In the genomic region with DNA sequence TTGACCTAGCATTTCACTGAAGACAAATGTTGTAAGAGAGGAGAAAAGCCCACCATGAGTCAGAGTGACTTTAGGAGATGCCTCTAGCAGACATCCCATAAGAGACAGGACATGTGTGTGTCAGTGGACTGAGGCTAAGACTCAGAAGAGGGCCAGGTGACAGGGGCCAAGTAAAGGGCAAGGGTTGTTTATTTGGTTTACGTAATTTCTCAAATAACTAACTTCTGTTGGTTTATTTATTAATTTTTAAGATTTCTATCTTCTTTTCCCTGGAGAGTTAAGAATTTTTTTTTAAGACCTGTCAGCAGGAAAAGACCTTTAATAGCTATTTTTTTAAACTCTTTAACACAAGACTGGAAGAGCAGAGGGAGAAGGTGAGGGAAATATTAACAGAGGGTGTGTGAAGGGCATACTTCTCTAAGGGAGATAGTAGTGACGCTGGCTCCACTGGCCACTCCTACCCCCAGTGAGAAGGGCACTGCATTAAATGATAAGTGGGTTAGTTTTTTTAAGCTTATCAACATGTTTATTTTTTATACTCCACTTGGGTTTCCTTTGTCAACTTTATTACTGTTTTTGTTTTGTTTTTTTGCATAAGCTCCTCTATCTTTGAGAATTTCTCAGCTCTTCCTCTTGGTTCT, we compare ENCODE assay signal across 15 cellular contexts. TPM values are rescaled to one million over a fixed set of nuclear protein-coding genes. Genes with fewer than 3 reads are reported as not detected.
DNase-seq lines count a peak whose midpoint lies in the region; ATAC-seq and TF ChIP-seq lines count a peak whose summit lies in the region.
"Had no signal": no experiment of that assay in that cellular context is flagged by ENCODE, and none has a peak within 500 bp of the region (broad histone marks: within the 10 kb centered on the region; RNA-seq: fewer than 3 reads in every experiment).

No MANE protein-coding gene starts in this region.

- ATAC-seq in right lobe of liver, result peak; percentile 35 to 61 (median 48)
- ATAC-seq: Panc1 had no signal

- no peak overlapping the region for H3K27ac ChIP-seq in CD8-positive, alpha-beta memory T cell (ENCODE audit: low read depth, low read length)
- peak overlapping the region; percentile 5 to 84 (median 66) for H3K27ac ChIP-seq in right lobe of liver

- peaks cover 71% of the 10 kb centered on the region for H3K4me1 ChIP-seq in CD8-positive, alpha-beta memory T cell (ENCODE audit: insufficient read depth, low read length)
- H3K4me1 ChIP-seq in right lobe of liver, result peaks cover 0 to 49% (median 9%) of the 10 kb centered on the region in 4 donors

- peaks cover 44% of the 10 kb centered on the region for H3K36me3 ChIP-seq in CD8-positive, alpha-beta memory T cell (ENCODE audit: insufficient read depth, low read length)
- H3K36me3 ChIP-seq in right lobe of liver, result peaks cover 0 to 36% (median 15%) of the 10 kb centered on the region in 4 donors

- POLR2A ChIA-PET in CD8-positive, alpha-beta memory T cell (lab: Charles Lee), result interaction anchor here (1.6 kb wide), 1 partner anchor 11 kb away, joined by 9 read pairs; the partner anchor contains the start of gene PIP4P1
- POLR2A ChIA-PET in activated CD4-positive, alpha-beta memory T cell treated with anti-CD3 and anti-CD28 coated beads for 36 hours (lab: Charles Lee), result interaction anchor here (0.8 to 5.0 kb wide), 3 partner anchors 11 to 18 kb away, joined by 4 to 66 read pairs (median 5); partner anchors contain the start of genes APEX1, OSGEP and PIP4P1

- H3K27me3 ChIP-seq in CD8-positive, alpha-beta memory T cell (ENCODE audit: insufficient read depth, low read length, poor library complexity, severe bottlenecking), result no peaks in the 10 kb centered on the region
- H3K27me3 ChIP-seq in right lobe of liver, result no peaks in the 10 kb centered on the region
- H3K27me3 ChIP-seq: MG63 had no signal

- WGBS in right lobe of liver (ENCODE audit: insufficient coverage, low coverage, low lambda C conversion rate, missing lambda C conversion rate), result 25% methylated on average over 2 of the region's 2 CpGs

- peaks cover 39 to 80% (median 49%) of the 10 kb centered on the region in 3 donors for H3K36me3 Mint-ChIP-seq in CD8-positive, alpha-beta memory T cell
- peaks cover 74% of the 10 kb centered on the region for H3K36me3 Mint-ChIP-seq in activated CD4-positive, alpha-beta memory T cell treated with anti-CD3 and anti-CD28 coated beads for 36 hours

- TF ChIP-seq POLR2A in right lobe of liver (IDR thresholded peaks at IDR 0.05), result no peak

- DNase-seq in CD8-positive, alpha-beta memory T cell, result no peak
- no peak for DNase-seq in activated CD4-positive, alpha-beta memory T cell treated with anti-CD3 and anti-CD28 coated beads for 36 hours
- peak in 2 of 3 donors; percentile 67 for DNase-seq in right lobe of liver
- no peak for DNase-seq in NCI-H1694 treated with DMSO at 0.1 percent for 48 hours (lab: John Stamatoyannopoulos, UW)
- DNase-seq in activated effector memory CD4-positive, alpha-beta T cell treated with Interleukin-2 at 50 U/mL for 16 hours, result no peak
- DNase-seq in NCI-H524 (lab: John Stamatoyannopoulos, UW), result no peak
- DNase-seq: caudate nucleus; COR-L47; mesendoderm; MG63; NCI-H226; stimulated activated CD4-positive, alpha-beta T cell treated with anti-CD3 and anti-CD28 coated beads, Interleukin-4, amount 100 ng/mL, for 24 hours; T-helper 9 cell had no signal

- no peak overlapping the region for H3K4me3 ChIP-seq in CD8-positive, alpha-beta memory T cell (ENCODE audit: low read length)
- peak overlapping the region in 2 of 3 donors; percentile 1 to 8 for H3K4me3 ChIP-seq in right lobe of liver
- H3K4me3 ChIP-seq: MG63 had no signal

- intact Hi-C loops in activated CD4-positive, alpha-beta memory T cell treated with anti-CD3 and anti-CD28 coated beads for 36 hours (cut with micrococcal nuclease), result no loop called here
- intact Hi-C loops in right lobe of liver (cut with DNase I), result no loop called here

- H3K27me3 Mint-ChIP-seq in CD8-positive, alpha-beta memory T cell, result no peaks in the 10 kb centered on the region
- no peaks in the 10 kb centered on the region for H3K27me3 Mint-ChIP-seq in activated CD4-positive, alpha-beta memory T cell treated with anti-CD3 and anti-CD28 coated beads for 36 hours

- no peaks in the 10 kb centered on the region for H3K9me3 ChIP-seq in CD8-positive, alpha-beta memory T cell (ENCODE audit: low read length)
- no peaks in the 10 kb centered on the region for H3K9me3 ChIP-seq in right lobe of liver
- H3K9me3 ChIP-seq: MG63 had no signal

- TF ChIP-seq CTCF in right lobe of liver (IDR thresholded peaks at IDR 0.05), result no peak

- H3K27ac Mint-ChIP-seq in CD8-positive, alpha-beta memory T cell, result peak overlapping the region; percentile 62 to 93 (median 89)
- peak overlapping the region; percentile 72 for H3K27ac Mint-ChIP-seq in activated CD4-positive, alpha-beta memory T cell treated with anti-CD3 and anti-CD28 coated beads for 36 hours

- H3K4me3 Mint-ChIP-seq in CD8-positive, alpha-beta memory T cell, result peak overlapping the region; percentile 54 to 100 (median 95)
- peak overlapping the region; percentile 4 for H3K4me3 Mint-ChIP-seq in activated CD4-positive, alpha-beta memory T cell treated with anti-CD3 and anti-CD28 coated beads for 36 hours

- CTCF ChIA-PET in CD8-positive, alpha-beta memory T cell (lab: Charles Lee), result interaction anchor here (1.0 to 1.3 kb wide), 2 partner anchors 17 to 18 kb away, joined by 3 read pairs; partner anchors contain the start of genes APEX1 and OSGEP
- CTCF ChIA-PET in activated CD4-positive, alpha-beta memory T cell treated with anti-CD3 and anti-CD28 coated beads for 36 hours (lab: Charles Lee), result interaction anchor here (0.7 to 1.3 kb wide), 3 partner anchors 10 to 57 kb away, joined by 3 read pairs; partner anchors contain the start of gene PIP4P1

- H3K9me3 Mint-ChIP-seq in CD8-positive, alpha-beta memory T cell, result no peaks in the 10 kb centered on the region
- no peaks in the 10 kb centered on the region for H3K9me3 Mint-ChIP-seq in activated CD4-positive, alpha-beta memory T cell treated with anti-CD3 and anti-CD28 coated beads for 36 hours

- H3K4me1 Mint-ChIP-seq in CD8-positive, alpha-beta memory T cell, result peaks cover 70 to 85% (median 83%) of the 10 kb centered on the region in 3 donors
- H3K4me1 Mint-ChIP-seq in activated CD4-positive, alpha-beta memory T cell treated with anti-CD3 and anti-CD28 coated beads for 36 hours (ENCODE audit: low read depth), result peaks cover 71% of the 10 kb centered on the region

RNA-seq across cellular contexts. Expression of gene PNP, which starts 3.5 kb away (rescaled TPM):
- 100 to 1,000 TPM; 181 to 188 TPM for total RNA-seq in CD8-positive, alpha-beta memory T cell
- polyA plus RNA-seq in CD8-positive, alpha-beta memory T cell, result 84.0 TPM
- 100 to 1,000 TPM; 178 to 179 TPM for total RNA-seq in activated CD4-positive, alpha-beta memory T cell treated with anti-CD3 and anti-CD28 coated beads for 36 hours
- total RNA-seq in right lobe of liver, result 10 to 100 TPM; 22.1 to 48.9 (median 30.9) TPM

RNA-seq across cellular contexts. Expression of gene PIP4P1, which starts 11.5 kb away (rescaled TPM):
- total RNA-seq in CD8-positive, alpha-beta memory T cell, result 10 to 100 TPM; 29.5 to 33.5 TPM
- 36.4 TPM for polyA plus RNA-seq in CD8-positive, alpha-beta memory T cell
- total RNA-seq in activated CD4-positive, alpha-beta memory T cell treated with anti-CD3 and anti-CD28 coated beads for 36 hours, result 10 to 100 TPM; 31.1 to 35.2 TPM
- 10 to 100 TPM in 4 of 6 experiments, 1 to 10 TPM in 2; 7.0 to 13.8 (median 11.4) TPM for total RNA-seq in right lobe of liver

RNA-seq across cellular contexts. Expression of gene APEX1, which starts 17.7 kb away (rescaled TPM):
- 100 to 1,000 TPM; 242 to 248 TPM for total RNA-seq in CD8-positive, alpha-beta memory T cell
- polyA plus RNA-seq in CD8-positive, alpha-beta memory T cell, result 117 TPM
- 100 to 1,000 TPM; 186 to 193 TPM for total RNA-seq in activated CD4-positive, alpha-beta memory T cell treated with anti-CD3 and anti-CD28 coated beads for 36 hours
- 10 to 100 TPM; 50.2 to 87.0 (median 59.8) TPM for total RNA-seq in right lobe of liver

RNA-seq across cellular contexts. Expression of gene OSGEP, which starts 18.1 kb away (rescaled TPM):
- total RNA-seq in CD8-positive, alpha-beta memory T cell, result 10 to 100 TPM; 58.0 to 58.1 TPM
- polyA plus RNA-seq in CD8-positive, alpha-beta memory T cell, result 48.9 TPM
- total RNA-seq in activated CD4-positive, alpha-beta memory T cell treated with anti-CD3 and anti-CD28 coated beads for 36 hours, result 10 to 100 TPM; 39.2 to 41.0 TPM
- total RNA-seq in right lobe of liver, result 10 to 100 TPM; 11.2 to 43.8 (median 14.4) TPM

RNA-seq across cellular contexts. Expression of gene RNASE10, which starts 32.7 kb away (rescaled TPM):
- under 1 TPM in 1 of 2 experiments, not detected in 1; 0.31 TPM for total RNA-seq in CD8-positive, alpha-beta memory T cell
- not detected for polyA plus RNA-seq in CD8-positive, alpha-beta memory T cell
- under 1 TPM; 0.19 to 0.27 TPM for total RNA-seq in activated CD4-positive, alpha-beta memory T cell treated with anti-CD3 and anti-CD28 coated beads for 36 hours
- total RNA-seq in right lobe of liver, result under 1 TPM in 2 of 6 experiments, not detected in 4; 0.29 to 0.40 TPM
- total RNA-seq: subcutaneous adipose tissue had no signal

Comparison
In these comparisons a context has a peak if more than half of its experiments do, and no peak if none do; other contexts are left out.
1. DNase-seq: peak in right lobe of liver (2 of 3); none in CD8-positive, alpha-beta memory T cell (0 of 5), activated CD4-positive, alpha-beta memory T cell treated with anti-CD3 and anti-CD28 coated beads for 36 hours (single experiment), NCI-H1694 treated with DMSO at 0.1 percent for 48 hours (single experiment), activated effector memory CD4-positive, alpha-beta T cell treated with Interleukin-2 at 50 U/mL for 16 hours (single experiment) and NCI-H524 (0 of 2).